1 cellular context compared by ENCODE assay signal in the genomic region with DNA sequence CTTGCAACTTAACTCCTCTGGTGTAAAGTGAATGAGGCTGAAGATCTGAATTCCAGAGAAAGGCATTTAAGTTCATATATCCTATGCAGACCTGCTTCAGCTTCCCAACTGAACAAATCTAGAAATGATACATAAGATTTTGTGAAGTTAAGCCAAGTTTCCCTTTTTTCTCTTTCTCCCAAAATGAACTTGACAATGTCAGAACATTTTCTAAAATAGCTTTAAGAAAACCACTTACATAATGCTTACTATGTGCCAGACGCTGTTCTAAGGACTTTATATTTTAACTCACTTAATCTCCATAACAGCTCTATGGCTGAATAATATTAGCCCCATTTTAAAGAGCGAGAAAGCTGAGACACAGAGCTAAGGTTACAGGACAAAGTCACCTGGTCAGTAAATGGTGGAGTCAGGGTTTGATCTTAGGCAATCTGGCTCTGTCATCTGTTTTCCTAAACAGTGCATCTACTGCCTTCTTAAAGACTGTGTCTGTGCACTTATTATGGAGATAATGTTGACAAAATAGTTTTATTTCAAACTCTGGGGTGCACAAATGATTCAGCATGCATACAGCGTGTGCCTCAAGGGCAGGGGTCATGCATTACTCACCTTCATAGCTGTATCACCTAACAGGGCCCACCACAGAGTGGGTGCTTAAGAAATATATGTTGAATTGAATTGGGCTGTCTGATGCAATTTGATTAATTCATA.
TF ChIP-seq lines count a peak whose summit lies in the region.

No MANE protein-coding gene starts in this region.

TF ChIP-seq in IMR-90, 13 proteins besides CTCF, POLR2A, EP300 and RAD21 (continued from another document):
- TF ChIP-seq, protein P1, sequence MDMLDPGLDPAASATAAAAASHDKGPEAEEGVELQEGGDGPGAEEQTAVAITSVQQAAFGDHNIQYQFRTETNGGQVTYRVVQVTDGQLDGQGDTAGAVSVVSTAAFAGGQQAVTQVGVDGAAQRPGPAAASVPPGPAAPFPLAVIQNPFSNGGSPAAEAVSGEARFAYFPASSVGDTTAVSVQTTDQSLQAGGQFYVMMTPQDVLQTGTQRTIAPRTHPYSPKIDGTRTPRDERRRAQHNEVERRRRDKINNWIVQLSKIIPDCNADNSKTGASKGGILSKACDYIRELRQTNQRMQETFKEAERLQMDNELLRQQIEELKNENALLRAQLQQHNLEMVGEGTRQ (IDR thresholded peaks at IDR 0.05; ENCODE audit: low read depth, low read length), result no peak
- TF ChIP-seq NFE2L2 (IDR thresholded peaks at IDR 0.05; ENCODE audit: low read depth, low read length) (no peak), RCOR1 (IDR thresholded peaks at IDR 0.05; ENCODE audit: insufficient replicate concordance, low read length) (no peak), CEBPB (IDR thresholded peaks at IDR 0.05; ENCODE audit: low read depth, low read length) (no peak), FOS (IDR thresholded peaks at IDR 0.05; ENCODE audit: low read depth, low read length) (no peak), MXI1 (IDR thresholded peaks at IDR 0.05; ENCODE audit: borderline replicate concordance, low read depth, low read length) (no peak), RFX5 (IDR thresholded peaks at IDR 0.05; ENCODE audit: low read depth, low read length) (no peak), CHD1 (IDR thresholded peaks at IDR 0.05; ENCODE audit: low read depth, low read length) (no peak)
- TF ChIP-seq, protein P2, sequence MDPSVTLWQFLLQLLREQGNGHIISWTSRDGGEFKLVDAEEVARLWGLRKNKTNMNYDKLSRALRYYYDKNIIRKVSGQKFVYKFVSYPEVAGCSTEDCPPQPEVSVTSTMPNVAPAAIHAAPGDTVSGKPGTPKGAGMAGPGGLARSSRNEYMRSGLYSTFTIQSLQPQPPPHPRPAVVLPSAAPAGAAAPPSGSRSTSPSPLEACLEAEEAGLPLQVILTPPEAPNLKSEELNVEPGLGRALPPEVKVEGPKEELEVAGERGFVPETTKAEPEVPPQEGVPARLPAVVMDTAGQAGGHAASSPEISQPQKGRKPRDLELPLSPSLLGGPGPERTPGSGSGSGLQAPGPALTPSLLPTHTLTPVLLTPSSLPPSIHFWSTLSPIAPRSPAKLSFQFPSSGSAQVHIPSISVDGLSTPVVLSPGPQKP (IDR thresholded peaks at IDR 0.05; ENCODE audit: borderline replicate concordance, low read depth, low read length), result no peak
TF ChIP-seq in IMR-90: peak in this region for 0.
